1 cellular context compared by ENCODE assay signal in the genomic region with DNA sequence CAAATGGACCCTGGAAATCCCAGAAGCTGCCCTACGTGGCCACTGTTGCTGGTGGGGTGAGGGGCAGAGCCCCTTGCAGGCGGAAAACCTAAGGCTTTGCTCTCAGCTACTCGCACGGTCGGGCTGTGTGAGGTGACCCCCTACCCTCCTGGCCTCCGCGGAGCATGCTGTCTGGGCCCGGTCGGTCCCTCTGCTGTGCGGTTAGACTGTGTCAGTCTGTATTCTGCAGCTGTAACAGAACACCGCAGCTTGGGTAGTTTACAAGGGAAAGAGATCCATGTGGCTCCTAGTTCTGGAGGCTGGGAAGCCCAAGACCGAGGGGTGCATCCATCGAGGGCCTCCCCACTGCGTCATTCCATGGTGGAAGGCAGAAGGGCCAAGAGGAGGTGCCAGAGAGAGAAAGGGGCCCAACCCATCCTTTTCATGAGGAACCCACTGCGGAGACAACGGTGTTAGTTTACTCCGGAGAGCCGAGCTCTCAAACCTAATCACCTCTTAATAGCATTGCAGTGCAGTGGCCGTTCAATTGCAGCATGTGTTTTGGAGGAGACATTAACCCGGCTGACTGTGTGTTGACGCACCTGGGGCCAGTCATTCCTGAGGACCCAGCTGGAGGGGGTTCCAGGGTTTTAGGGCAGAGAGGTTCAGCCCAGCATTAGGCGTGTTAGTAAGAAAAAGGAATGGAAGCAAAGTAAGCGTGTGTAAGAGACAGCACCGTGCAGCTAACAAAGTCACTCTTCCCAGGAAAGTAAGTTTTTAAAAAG.
A peak's percentile ranks its signal among the peaks of the same experiment; 100 is the strongest.
TF ChIP-seq lines count a peak whose summit lies in the region.

No MANE protein-coding gene starts in this region.

TF ChIP-seq in HepG2, 621 proteins besides CTCF, POLR2A, EP300 and RAD21:
- TF ChIP-seq RBM22 (optimal IDR thresholded peaks at IDR 0.05; ENCODE audit: low read length), result peak; percentile 68
- TF ChIP-seq, protein P1, sequence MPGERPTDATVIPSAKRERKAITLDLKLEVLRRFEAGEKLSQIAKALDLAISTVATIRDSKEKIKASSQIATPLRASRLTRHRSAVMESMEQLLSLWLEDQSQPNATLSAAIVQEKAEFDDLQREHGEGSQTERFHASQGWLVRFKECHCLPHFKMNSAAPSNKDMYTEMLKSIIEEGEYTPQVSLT (CRISPR knock-in tag; IDR thresholded peaks at IDR 0.05; ENCODE audit: borderline replicate concordance, low read depth), result no peak
- TF ChIP-seq AGO2 (optimal IDR thresholded peaks at IDR 0.05; ENCODE audit: low read depth, low read length), result peak; percentile 73
- TF ChIP-seq ZNF234 (CRISPR knock-in tag; conservative IDR thresholded peaks at IDR 0.05), result 0 out of 2 replicates have a peak, but pooled peaks have one; percentile 25
- peak; percentile 39; the same call in 1 of the 2 replicates for TF ChIP-seq POLR2G (IDR thresholded peaks at IDR 0.05; ENCODE audit: low read depth, low read length)
- no peak for TF ChIP-seq ZNF557 (CRISPR knock-in tag; IDR thresholded peaks at IDR 0.05)
- TF ChIP-seq MEF2D (CRISPR knock-in tag; IDR thresholded peaks at IDR 0.05), result no peak
